In genomic region chr10:24726626-24727025, GRCh38 we compare ENCODE assay signal across 11 cellular contexts. TPM values are rescaled to one million over a fixed set of nuclear protein-coding genes. Genes with fewer than 3 reads are reported as not detected.
DNase-seq lines count a peak whose midpoint lies in the region; FAIRE-seq and TF ChIP-seq lines count a peak whose summit lies in the region.
"Had no signal": no experiment of that assay in that cellular context is flagged by ENCODE, and none has a peak within 500 bp of the region (broad histone marks: within the 10 kb centered on the region; RNA-seq: fewer than 3 reads in every experiment).

No MANE protein-coding gene starts in this region.

- H3K4me1 ChIP-seq in mammary epithelial cell (ENCODE audit: insufficient read depth, low read length) (peaks cover 8% of the 10 kb centered on the region), breast epithelium (no peaks in the 10 kb centered on the region)

- H3K27ac Mint-ChIP-seq in nephron progenitor cell, result peak overlapping the region; percentile 18
- H3K27ac Mint-ChIP-seq: GM23338, H9 had no signal

- no peak overlapping the region for H3K4me2 ChIP-seq in mammary epithelial cell (ENCODE audit: insufficient read depth, low read depth, low read length)
- H3K4me2 ChIP-seq: GM23338 had no signal

- H3K36me3 Mint-ChIP-seq in nephron progenitor cell (ENCODE audit: low read depth), result no peaks in the 10 kb centered on the region
- H3K36me3 Mint-ChIP-seq: CD4-positive, CD25-positive, alpha-beta regulatory T cell had no signal

- 85% methylated on average over 5 of the region's 5 CpGs for WGBS in mammary epithelial cell (ENCODE audit: low coverage, missing lambda C conversion rate)

- no peak overlapping the region for H2AFZ ChIP-seq in mammary epithelial cell (ENCODE audit: low read depth, low read length)
- H2AFZ ChIP-seq: GM23338 had no signal

- H4K20me1 ChIP-seq in mammary epithelial cell (ENCODE audit: insufficient read depth, low read length), result no peaks in the 10 kb centered on the region

- POLR2A ChIA-PET in GM10248 (lab: Yijun Ruan, JAX), result no interaction called here

- no peak for TF ChIP-seq POLR2A in breast epithelium (IDR thresholded peaks at IDR 0.05)

- H3K79me2 ChIP-seq in mammary epithelial cell (ENCODE audit: insufficient read depth, low read length), result peaks cover 25% of the 10 kb centered on the region

- H3K27me3 Mint-ChIP-seq in nephron progenitor cell (ENCODE audit: low read depth, poor library complexity), result no peaks in the 10 kb centered on the region

- H3K36me3 ChIP-seq in mammary epithelial cell (ENCODE audit: insufficient read depth, low read length), result no peaks in the 10 kb centered on the region
- H3K36me3 ChIP-seq in breast epithelium, result no peaks in the 10 kb centered on the region
- peaks cover 2% of the 10 kb centered on the region for H3K36me3 ChIP-seq in bronchial epithelial cell (ENCODE audit: control insufficient read depth, insufficient read depth, low read length)

- CTCF ChIA-PET in mammary epithelial cell (lab: Charles Lee; ENCODE audit: low non-redundant PET) (no interaction called here), GM10248 (lab: Yijun Ruan, JAX) (interaction anchor here (0.9 to 2.1 kb wide), 5 partner anchors 17 to 226 kb away, joined by 3 to 7 read pairs (median 5); no protein-coding TSS in a partner anchor)

- H3K9me3 ChIP-seq in mammary epithelial cell (replicated peaks; ENCODE audit: insufficient read depth, low read length), result no peaks in the 10 kb centered on the region
- no peaks in the 10 kb centered on the region for H3K9me3 ChIP-seq in breast epithelium

- dilution Hi-C loops in mammary epithelial cell (cut with HindIII; ENCODE audit: low sequenced_read_pairs), result loop anchor here (5.0 kb wide), 1 partner anchor 96 kb away; no protein-coding TSS in a partner anchor

- peak; percentile 25 for DNase-seq in mammary epithelial cell
- DNase-seq in breast epithelium (ENCODE audit: low spot score in 2 of 2), result no peak
- peak; percentile 79 for DNase-seq in bronchial epithelial cell (ENCODE audit: low read depth)
- no peak for DNase-seq in nephron progenitor cell
- DNase-seq in effector CD8-positive, alpha-beta T cell (lab: John Stamatoyannopoulos, UW), result no peak
- DNase-seq in GM10248 (ENCODE audit: extremely low spot score), result no peak
- DNase-seq: CD4-positive, CD25-positive, alpha-beta regulatory T cell; DMS53; H9 had no signal

- H3K27ac ChIP-seq in mammary epithelial cell (ENCODE audit: insufficient read depth, low read depth, low read length) (no peak overlapping the region), breast epithelium (no peak overlapping the region)

- no peak overlapping the region for H3K4me3 Mint-ChIP-seq in nephron progenitor cell
- H3K4me3 Mint-ChIP-seq: GM23338, H9 had no signal

- no peaks in the 10 kb centered on the region for H3K9me3 Mint-ChIP-seq in nephron progenitor cell
- H3K9me3 Mint-ChIP-seq: CD4-positive, CD25-positive, alpha-beta regulatory T cell; GM23338 had no signal

- in situ Hi-C loops in mammary epithelial cell (cut with MboI; ENCODE audit: low sequenced_read_pairs in 2 of 2), result no loop called here

- no TSS peak for BruUV-seq in mammary epithelial cell (replicated peaks; lab: Mats Ljungman, UMichigan)

- peaks cover 18% of the 10 kb centered on the region for H3K4me1 Mint-ChIP-seq in nephron progenitor cell

- TF ChIP-seq CTCF in mammary epithelial cell (conservative IDR thresholded peaks at IDR 0.05 in 1 of 2, IDR thresholded peaks at IDR 0.05 in 1 of 2; ENCODE audit: extremely low read depth in 1 of 2, insufficient read depth in 1 of 2, low read depth in 1 of 2, low read length in 2 of 2) (no peak), breast epithelium (IDR thresholded peaks at IDR 0.05) (no peak), bronchial epithelial cell (IDR thresholded peaks at IDR 0.05; ENCODE audit: insufficient read depth, low read length, severe bottlenecking) (no peak), nephron progenitor cell (IDR thresholded peaks at IDR 0.05) (no peak), GM10248 (IDR thresholded peaks at IDR 0.05; ENCODE audit: control extremely low read depth, extremely low read depth, low read depth, missing control alignments) (no peak)

- intact Hi-C loops in mammary epithelial cell (cut with micrococcal nuclease) (no loop called here), breast epithelium (cut with DNase I; ENCODE audit: low total_unique reads) (no loop called here)

- FAIRE-seq in bronchial epithelial cell (lab: Jason Lieb, UNC), result no peak
- FAIRE-seq: GM12891 had no signal

- no peak overlapping the region for H3K9ac ChIP-seq in mammary epithelial cell (ENCODE audit: insufficient read depth, low read length)

- H3K27me3 ChIP-seq in mammary epithelial cell (ENCODE audit: insufficient read depth, low read length), result no peaks in the 10 kb centered on the region
- H3K27me3 ChIP-seq in breast epithelium, result no peaks in the 10 kb centered on the region
- H3K27me3 ChIP-seq in bronchial epithelial cell (ENCODE audit: control insufficient read depth, insufficient read depth, low read length), result no peaks in the 10 kb centered on the region

- no peak overlapping the region for H3K4me3 ChIP-seq in mammary epithelial cell (replicated peaks in 1 of 3; ENCODE audit: insufficient read depth in 1 of 3, low read depth in 2 of 3, low read length in 3 of 3)
- H3K4me3 ChIP-seq in breast epithelium, result no peak overlapping the region
- H3K4me3 ChIP-seq in bronchial epithelial cell (ENCODE audit: low read depth, low read length), result no peak overlapping the region
- H3K4me3 ChIP-seq: GM23338 had no signal

RNA-seq across cellular contexts. Expression of gene ARHGAP21, which starts 2.9 kb away (rescaled TPM):
- total RNA-seq in mammary epithelial cell, result 100 to 1,000 TPM; 131 to 207 TPM
- polyA plus RNA-seq in mammary epithelial cell, result 91.6 TPM
- 242 TPM for polyA minus RNA-seq in mammary epithelial cell
- total RNA-seq in breast epithelium, result 100 to 1,000 TPM in 2 of 3 donors, 10 to 100 TPM in 1; 67.5 to 203 (median 105) TPM
- total RNA-seq in bronchial epithelial cell, result 62.1 and 80.6 TPM in 2 replicates

Comparison
In these comparisons a context has a peak if more than half of its experiments do, and no peak if none do; other contexts are left out.
1. DNase-seq: peak in mammary epithelial cell (single experiment) and bronchial epithelial cell (single experiment); none in breast epithelium (0 of 2), nephron progenitor cell (single experiment), effector CD8-positive, alpha-beta T cell (single experiment) and GM10248 (single experiment).